1 cellular context compared by ENCODE assay signal in the genomic region with DNA sequence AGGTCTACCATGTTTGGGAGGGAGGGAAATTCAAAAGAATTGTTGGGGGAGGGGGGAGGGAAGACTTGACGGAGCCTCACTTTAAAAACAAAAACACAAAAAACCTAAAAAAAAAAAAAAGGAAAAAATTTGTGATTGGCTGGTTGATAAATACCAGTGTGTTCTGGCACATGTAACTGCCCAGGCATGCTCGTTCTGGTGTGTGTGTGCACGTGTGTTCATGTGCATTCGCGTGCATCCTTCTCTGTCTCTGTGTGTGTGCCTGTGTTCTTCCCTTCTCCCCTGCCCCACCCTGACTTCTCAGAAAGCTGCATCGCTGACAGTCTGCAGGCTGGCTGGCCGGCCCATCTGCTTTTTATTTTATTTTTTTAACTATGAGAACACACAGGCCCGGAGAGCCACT.
TF ChIP-seq lines count a peak whose summit lies in the region.

No MANE protein-coding gene starts in this region.

TF ChIP-seq in K562, 482 proteins besides CTCF, POLR2A, EP300 and RAD21:
- TF ChIP-seq, protein P1, sequence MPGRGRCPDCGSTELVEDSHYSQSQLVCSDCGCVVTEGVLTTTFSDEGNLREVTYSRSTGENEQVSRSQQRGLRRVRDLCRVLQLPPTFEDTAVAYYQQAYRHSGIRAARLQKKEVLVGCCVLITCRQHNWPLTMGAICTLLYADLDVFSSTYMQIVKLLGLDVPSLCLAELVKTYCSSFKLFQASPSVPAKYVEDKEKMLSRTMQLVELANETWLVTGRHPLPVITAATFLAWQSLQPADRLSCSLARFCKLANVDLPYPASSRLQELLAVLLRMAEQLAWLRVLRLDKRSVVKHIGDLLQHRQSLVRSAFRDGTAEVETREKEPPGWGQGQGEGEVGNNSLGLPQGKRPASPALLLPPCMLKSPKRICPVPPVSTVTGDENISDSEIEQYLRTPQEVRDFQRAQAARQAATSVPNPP (IDR thresholded peaks at IDR 0.05; ENCODE audit: borderline replicate concordance, insufficient read depth, insufficient read length), result no peak
- TF ChIP-seq MXI1 (IDR thresholded peaks at IDR 0.05; ENCODE audit: low read depth, low read length), result no peak
TF ChIP-seq in K562: peak in this region for 0.
